Comparison of ENCODE assay signal across 8 cellular contexts in the genomic region with DNA sequence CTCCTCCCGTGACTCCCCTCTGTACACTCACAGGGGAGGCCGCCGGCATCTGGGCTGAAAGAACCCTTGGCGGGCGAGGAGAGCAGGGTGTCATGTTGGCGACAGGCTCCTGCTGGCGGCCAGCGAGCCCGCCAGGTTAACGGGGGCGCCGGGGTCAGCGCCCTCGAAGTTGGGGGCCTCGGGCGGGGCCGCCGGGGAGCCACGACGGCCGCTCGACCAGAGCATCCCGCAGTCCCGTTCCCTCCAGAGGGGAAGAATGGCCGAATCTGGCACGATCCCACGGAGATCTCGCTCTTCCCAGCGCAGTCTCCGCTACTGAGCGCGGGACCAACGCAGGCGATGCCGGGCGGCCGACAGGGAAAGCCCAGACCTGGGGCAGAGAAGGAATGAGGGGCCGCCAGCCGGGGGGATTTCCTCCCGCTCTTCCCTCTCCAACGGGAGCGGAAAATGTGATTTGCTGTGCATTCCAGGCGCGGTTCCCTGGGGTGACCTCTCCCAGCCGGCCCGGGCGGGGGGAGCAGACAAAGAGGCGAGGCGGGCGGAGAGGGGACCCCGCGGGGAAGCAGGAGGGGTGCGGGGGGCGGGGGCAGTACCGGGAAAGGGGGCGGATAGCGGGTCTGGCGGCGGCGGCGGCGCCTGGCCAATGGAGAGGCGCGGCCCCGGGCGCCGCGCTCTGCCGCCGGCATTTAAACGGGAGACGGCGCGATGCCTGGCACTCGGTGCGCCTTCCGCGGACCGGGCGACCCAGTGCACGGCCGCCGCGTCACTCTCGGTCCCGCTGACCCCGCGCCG. TPM values are rescaled to one million over a fixed set of nuclear protein-coding genes. Genes with fewer than 3 reads are reported as not detected.
DNase-seq lines count a peak whose midpoint lies in the region; ATAC-seq, FAIRE-seq and TF ChIP-seq lines count a peak whose summit lies in the region.

A gene (plus strand): TSS at position 715 of the 792 bp plus-strand sequence. CDS start 12,687 bp downstream, outside the sequence.

- H3K9me3 ChIP-seq in body of pancreas = no peaks in the 10 kb centered on the region
- H3K9me3 ChIP-seq in HepG2 (ENCODE audit: low read length) = no peaks in the 10 kb centered on the region
- H3K9me3 ChIP-seq in stomach = no peaks in the 10 kb centered on the region

- TF ChIP-seq EP300 in HepG2 (IDR thresholded peaks at IDR 0.05; ENCODE audit: low read depth in 2 of 2, low read length in 2 of 2) (no peak), HepG2 (CRISPR knock-in tag; IDR thresholded peaks at IDR 0.05; ENCODE audit: borderline replicate concordance) (no peak), stomach (IDR thresholded peaks at IDR 0.05) (no peak)

- TF ChIP-seq RAD21 in HepG2 (CRISPR knock-in tag; IDR thresholded peaks at IDR 0.05) = no peak

- TF ChIP-seq POLR2A in body of pancreas (IDR thresholded peaks at IDR 0.05) = no peak
- no peak for TF ChIP-seq POLR2A in HepG2 (IDR thresholded peaks at IDR 0.05; ENCODE audit: insufficient read depth in 1 of 2, low read depth in 2 of 2, low read length in 2 of 2)
- no peak for TF ChIP-seq POLR2A in stomach (IDR thresholded peaks at IDR 0.05)

- no peaks in the 10 kb centered on the region for H3K79me2 ChIP-seq in HepG2 (ENCODE audit: insufficient read depth, low read length)

- H3K4me1 ChIP-seq in body of pancreas = peaks cover 27% of the 10 kb centered on the region
- H3K4me1 ChIP-seq in HepG2 (ENCODE audit: insufficient read depth, low read length) = peaks cover 21% of the 10 kb centered on the region
- peaks cover 26 to 36% (median 28%) of the 10 kb centered on the region in 4 donors for H3K4me1 ChIP-seq in stomach

- H4K20me1 ChIP-seq in HepG2 (ENCODE audit: insufficient read depth, low read length) = no peaks in the 10 kb centered on the region

- TF ChIP-seq CTCF in body of pancreas (IDR thresholded peaks at IDR 0.05) = no peak
- TF ChIP-seq CTCF in HepG2 (CRISPR knock-in tag; IDR thresholded peaks at IDR 0.05) = no peak
- no peak for TF ChIP-seq CTCF in stomach (IDR thresholded peaks at IDR 0.05)

- H2AFZ ChIP-seq in HepG2 (ENCODE audit: low read length) = no peak within 1 kb of the TSS

- no peak for FAIRE-seq in HepG2 (lab: Jason Lieb, UNC)

- POLR2A ChIA-PET in HepG2 (lab: Yijun Ruan, JAX) = no interaction called here

- WGBS in body of pancreas, 2 donors = 2 to 20% methylated on average over 6 to 88 of the region's 89 CpGs
- 11% methylated on average over 26 of the region's 89 CpGs for WGBS in HepG2 (ENCODE audit: low lambda C conversion rate)
- WGBS in stomach, 5 donors = 2 to 6% (median 3%) methylated on average over 34 to 89 of the region's 89 CpGs

- H3K9ac ChIP-seq in HepG2 (ENCODE audit: insufficient read depth, low read depth, low read length) = no peak within 1 kb of the TSS

- H3K4me3 ChIP-seq in body of pancreas = peak within 1 kb of the TSS in 1 of 2 donors; percentile 11
- H3K4me3 ChIP-seq in HepG2 (replicated peaks in 1 of 3; ENCODE audit: insufficient read depth in 1 of 3, low read depth in 2 of 3, low read length in 3 of 3) = peak within 1 kb of the TSS; percentile 33 to 68 (median 33)
- peak within 1 kb of the TSS; percentile 38 to 61 (median 51) for H3K4me3 ChIP-seq in stomach

- CTCF ChIA-PET in HepG2 (lab: Yijun Ruan, JAX; ENCODE audit: low intra/inter-chr PET ratio, low total read pairs) = no interaction called here

- H3K27ac ChIP-seq in body of pancreas (peak within 1 kb of the TSS in 1 of 4 donors; percentile 13), HepG2 (ENCODE audit: extremely low read length, insufficient read depth, low read length) (no peak within 1 kb of the TSS), stomach (peak within 1 kb of the TSS in 4 of 5 donors; percentile 70 to 82 (median 76))

- BruUV-seq in HepG2 (replicated peaks; lab: Mats Ljungman, UMichigan) = no TSS peak

- H3K36me3 ChIP-seq in body of pancreas (replicated peaks in 1 of 2; ENCODE audit: insufficient read depth in 1 of 2, low read depth in 2 of 2) (no peaks in the 10 kb centered on the region), HepG2 (replicated peaks in 1 of 2; ENCODE audit: control insufficient read depth in 1 of 2, insufficient read depth in 2 of 2, low read length in 2 of 2) (no peaks in the 10 kb centered on the region), stomach (no peaks in the 10 kb centered on the region)

- intact Hi-C loops in body of pancreas (cut with DNase I) = no loop called here
- intact Hi-C loops in HepG2 (cut with micrococcal nuclease; ENCODE audit: unreplicated experiment) = loop anchor here (5.0 kb wide), 1 partner anchor 40 kb away; no protein-coding TSS in a partner anchor
- intact Hi-C loops in stomach (cut with DNase I; ENCODE audit: low total_unique reads) = no loop called here

- DNase-seq in NCI-H2227 (lab: John Stamatoyannopoulos, UW; ENCODE audit: unreplicated experiment) (peak; percentile 16), NCI-H2227 treated with DMSO at 0.1 percent for 48 hours (lab: John Stamatoyannopoulos, UW) (no peak), body of pancreas (peak in 1 of 4 donors; percentile 23), HepG2 (ENCODE audit: low spot score) (no peak), stomach (no peak), NOMO-1 treated with dmso at 0.1 percent for 144 hours (lab: John Stamatoyannopoulos, UW; ENCODE audit: unreplicated experiment) (no peak), ACHN (no peak), DMS79 treated with DMSO at 0.1 percent for 48 hours (lab: John Stamatoyannopoulos, UW) (no peak)

- in situ Hi-C loops in HepG2 (cut with HindIII; ENCODE audit: extremely low pct_ligation_motif_present, low pct_unique_long_range_greater_than_20kb) = loop anchor here (5.0 kb wide), 1 partner anchor 45 kb away; no protein-coding TSS in a partner anchor
- in situ Hi-C loops in ACHN (cut with HindIII; ENCODE audit: low pct_ligation_motif_present, low pct_unique_long_range_greater_than_20kb, low sequenced_read_pairs) = no loop called here

- H3K4me2 ChIP-seq in HepG2 (ENCODE audit: low read depth, low read length) = peak within 1 kb of the TSS; percentile 66

- H3K27me3 ChIP-seq in body of pancreas (peaks cover 0 to 15% of the 10 kb centered on the region in 2 donors), HepG2 (ENCODE audit: control insufficient read depth in 1 of 2, insufficient read depth in 2 of 2, low read length in 2 of 2) (peaks cover 12 to 60% of the 10 kb centered on the region in 2 experiments), stomach (peaks cover 21 to 88% (median 50%) of the 10 kb centered on the region in 3 donors)

- ATAC-seq in body of pancreas (peak; percentile 39), HepG2 (peak; percentile 42; the same call in 2 of the 3 replicates)

TF ChIP-seq in HepG2, 621 proteins besides CTCF, POLR2A, EP300 and RAD21:
- TF ChIP-seq HNRNPLL (IDR thresholded peaks at IDR 0.05; ENCODE audit: low read depth, low read length, poor library complexity, severe bottlenecking) (peak; percentile 67), ZNF136 (CRISPR knock-in tag; IDR thresholded peaks at IDR 0.05; ENCODE audit: low read depth) (no peak)

RNA-seq across cellular contexts. Expression of the gene that starts here (rescaled TPM):
- total RNA-seq in body of pancreas = 1 to 10 TPM in 1 of 2 donors, under 1 TPM in 1; under 0.01 to 6.5 TPM
- 0.02 and 0.11 TPM in 2 replicates for total RNA-seq in HepG2 (2016; rRNA removed; fragmentation: Illumina TruSeq; extraction: Trizol)
- not detected in 2 replicates for total RNA-seq in HepG2 (2016; cell fraction: cytosol; rRNA removed; fragmentation: Illumina TruSeq; extraction: Trizol; ENCODE audit: low read depth)
- 0.04 and 0.06 TPM in 2 replicates for total RNA-seq in HepG2 (2016; cell fraction: insoluble cytoplasmic fraction; rRNA removed; fragmentation: Illumina TruSeq; extraction: Trizol)
- total RNA-seq in HepG2 (2016; cell fraction: membrane; rRNA removed; fragmentation: Illumina TruSeq; extraction: Trizol) = 0.03 and 0.06 TPM in 2 replicates
- total RNA-seq in HepG2 (2016; cell fraction: nucleus; rRNA removed; fragmentation: Illumina TruSeq; extraction: Trizol) = not detected in 2 replicates
- polyA plus RNA-seq in HepG2 (2011; rRNA removed) = 0.08 and 0.13 TPM in 2 replicates
- polyA plus RNA-seq in HepG2 (2011; cell fraction: cytosol; rRNA removed) = 0.01 and 0.04 TPM in 2 replicates
- polyA plus RNA-seq in HepG2 (2011; cell fraction: nucleus; rRNA removed) = 0.02 and 0.09 TPM in 2 replicates
- 0.01 and 0.08 TPM in 2 replicates for polyA plus RNA-seq in HepG2 (2012)
- polyA plus RNA-seq in HepG2 (2016; cell fraction: cytosol; fragmentation: Illumina TruSeq; extraction: Trizol; ENCODE audit: low read depth) = not detected in 2 replicates
- polyA plus RNA-seq in HepG2 (2016; cell fraction: insoluble cytoplasmic fraction; fragmentation: Illumina TruSeq; extraction: Trizol; ENCODE audit: low read depth) = 0.12 TPM in 1 of 2 replicates, not detected in the other
- polyA plus RNA-seq in HepG2 (2016; cell fraction: membrane; fragmentation: Illumina TruSeq; extraction: Trizol; ENCODE audit: low read depth) = 0.05 TPM in 1 of 2 replicates, not detected in the other
- not detected in 2 replicates for polyA plus RNA-seq in HepG2 (2016; cell fraction: nucleus; fragmentation: Illumina TruSeq; extraction: Trizol; ENCODE audit: insufficient read depth, low read depth)
- not detected in 2 replicates for polyA minus RNA-seq in HepG2 (2011; rRNA and poly(A)+ RNA removed; ENCODE audit: low replicate concordance)
- polyA minus RNA-seq in HepG2 (2011; cell fraction: cytosol; rRNA and poly(A)+ RNA removed) = not detected in 2 replicates
- polyA minus RNA-seq in HepG2 (2011; cell fraction: nucleus; rRNA and poly(A)+ RNA removed) = not detected in 2 replicates
- 10 to 100 TPM in 3 of 5 donors, 1 to 10 TPM in 2; 5.3 to 50.0 (median 13.0) TPM for total RNA-seq in stomach
- 10 to 100 TPM in 2 of 3 donors, 1 to 10 TPM in 1; 4.0 to 22.2 (median 14.6) TPM for polyA plus RNA-seq in stomach

Comparison
In these comparisons a context has a peak if more than half of its experiments do, and no peak if none do; other contexts are left out.
1. Peak in ATAC-seq, H3K4me3 ChIP-seq and H3K4me2 ChIP-seq in HepG2; RNA of the gene not detected or under 1 TPM.